Comparison of ENCODE assay signal across 8 cellular contexts in the genomic region with DNA sequence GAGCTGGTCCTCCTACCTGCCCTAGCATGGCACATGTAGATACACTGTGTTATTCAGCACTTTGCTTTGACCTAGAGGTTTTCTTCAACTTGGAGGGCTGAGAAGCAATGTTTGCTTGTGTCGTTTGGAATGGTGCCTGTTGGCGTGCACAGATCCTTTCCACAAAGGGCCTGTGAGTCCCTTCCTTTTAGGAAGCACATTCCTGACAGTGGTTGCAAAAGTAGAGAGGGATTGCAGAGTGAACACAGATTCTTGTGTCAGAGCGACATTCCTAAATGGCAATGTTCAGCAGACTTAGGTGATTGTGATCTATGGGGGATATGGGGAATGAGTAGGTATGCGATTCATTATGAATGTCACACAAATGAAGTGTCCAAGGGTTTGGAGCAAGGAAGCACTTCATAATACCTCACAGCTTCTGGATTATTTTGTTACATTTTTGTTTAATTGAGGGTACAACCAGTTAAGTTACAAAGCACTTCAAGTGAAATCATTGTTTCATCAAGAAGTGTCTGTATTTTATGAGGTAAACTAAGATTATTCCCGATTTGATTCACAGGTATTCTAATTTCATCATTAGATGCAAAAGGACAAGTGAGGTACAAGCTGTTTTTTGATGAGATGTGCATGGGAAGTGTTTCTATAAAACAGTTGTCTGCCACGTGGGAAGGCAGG. TPM values are rescaled to one million over a fixed set of nuclear protein-coding genes. Genes with fewer than 3 reads are reported as not detected.
A peak's percentile ranks its signal among the peaks of the same experiment; 100 is the strongest.
DNase-seq lines count a peak whose midpoint lies in the region; ATAC-seq and TF ChIP-seq lines count a peak whose summit lies in the region.

No MANE protein-coding gene starts in this region.

- ATAC-seq in naive B cell (ENCODE audit: low read depth in 2 of 2) (no peak), mucosa of descending colon (no peak)

- H3K4me1 Mint-ChIP-seq in naive B cell, result peaks cover 31 to 43% (median 42%) of the 10 kb centered on the region in 3 donors

- 75 to 79% methylated on average over 6 of the region's 6 CpGs for WGBS in ectodermal cell, 2 experiments
- 49 to 53% (median 52%) methylated on average over 6 of the region's 6 CpGs for WGBS in ovary, 3 donors

- H3K27ac Mint-ChIP-seq in naive B cell, result peak overlapping the region in 5 of 6 donors; percentile 28 to 96 (median 90)

- H3K36me3 Mint-ChIP-seq in naive B cell, result no peaks in the 10 kb centered on the region

- DNase-seq in AG10803 (ENCODE audit: low read depth), result peak; percentile 80
- DNase-seq in NAMALWA (ENCODE audit: low spot score), result peak; percentile 16
- no peak for DNase-seq in naive B cell
- DNase-seq in ovary, result no peak
- DNase-seq in mucosa of descending colon, result no peak
- no peak for DNase-seq in NCI-H2107 (lab: John Stamatoyannopoulos, UW)
- DNase-seq in NCI-H345 (lab: John Stamatoyannopoulos, UW), result no peak

- H3K27me3 Mint-ChIP-seq in naive B cell, result no peaks in the 10 kb centered on the region

- H3K9me3 Mint-ChIP-seq in naive B cell, result peaks cover 0 to 4% (median 0%) of the 10 kb centered on the region in 7 donors

- intact Hi-C loops in ovary (cut with DNase I), result no loop called here
- intact Hi-C loops in mucosa of descending colon (cut with DNase I, micrococcal nuclease), result no loop called here

- H3K27me3 ChIP-seq in ectodermal cell (ENCODE audit: control insufficient read depth, insufficient read depth, low read length, poor library complexity, severe bottlenecking) (peaks cover 36% of the 10 kb centered on the region), ovary (no peaks in the 10 kb centered on the region)

- H3K9me3 ChIP-seq in ectodermal cell (ENCODE audit: control insufficient read depth, low read length) (no peaks in the 10 kb centered on the region), ovary (no peaks in the 10 kb centered on the region), mucosa of descending colon (no peaks in the 10 kb centered on the region)

- H3K4me3 Mint-ChIP-seq in naive B cell, result peak overlapping the region; percentile 93 to 100 (median 98)

- no peak overlapping the region for H3K4me3 ChIP-seq in AG10803 (ENCODE audit: low read length)
- peak overlapping the region; percentile 36 for H3K4me3 ChIP-seq in ectodermal cell (ENCODE audit: insufficient read depth, low read depth, low read length)
- no peak overlapping the region for H3K4me3 ChIP-seq in ovary
- H3K4me3 ChIP-seq in mucosa of descending colon, result no peak overlapping the region

- TF ChIP-seq POLR2A in ovary (IDR thresholded peaks at IDR 0.05), result no peak

- H3K4me1 ChIP-seq in ectodermal cell (ENCODE audit: control insufficient read depth, insufficient read depth, low read length), result peaks cover 6% of the 10 kb centered on the region
- H3K4me1 ChIP-seq in ovary (ENCODE audit: insufficient read depth), result no peaks in the 10 kb centered on the region
- peaks cover 8% of the 10 kb centered on the region for H3K4me1 ChIP-seq in mucosa of descending colon (ENCODE audit: low read depth)

- no peak for TF ChIP-seq EP300 in ovary (IDR thresholded peaks at IDR 0.05)

- H3K27ac ChIP-seq in ectodermal cell (ENCODE audit: insufficient read depth, low read depth, low read length, poor library complexity, severe bottlenecking) (no peak overlapping the region), ovary (no peak overlapping the region)

- H3K36me3 ChIP-seq in ectodermal cell (ENCODE audit: control insufficient read depth, insufficient read depth, low read length), result no peaks in the 10 kb centered on the region
- no peaks in the 10 kb centered on the region for H3K36me3 ChIP-seq in ovary
- no peaks in the 10 kb centered on the region for H3K36me3 ChIP-seq in mucosa of descending colon (ENCODE audit: low read depth)

- TF ChIP-seq CTCF in AG10803 (conservative IDR thresholded peaks at IDR 0.05; ENCODE audit: low read length) (no peak), ovary (IDR thresholded peaks at IDR 0.05) (no peak), mucosa of descending colon (IDR thresholded peaks at IDR 0.05) (no peak)

RNA-seq across cellular contexts. Expression of a gene that starts 0.7 kb away (rescaled TPM):
- polyA plus RNA-seq in ectodermal cell (2013, experiment 1 of 4), result 0.22 TPM
- polyA plus RNA-seq in ectodermal cell (2013, experiment 2 of 4), result 0.25 TPM
- 0.11 TPM for polyA plus RNA-seq in ectodermal cell (2013, experiment 3 of 4)
- 0.20 TPM for polyA plus RNA-seq in ectodermal cell (2013, experiment 4 of 4)
- polyA plus RNA-seq in naive B cell (ENCODE audit: low read depth in 6 of 6) (10 to 100 TPM in 2 of 6 donors, 1 to 10 TPM in 4; 3.4 to 17.4 (median 8.9) TPM), ovary (1 to 10 TPM; 3.0 to 4.0 TPM)
- total RNA-seq in ovary (10 to 100 TPM in 2 of 7 donors, 1 to 10 TPM in 5; 2.5 to 18.7 (median 4.9) TPM), mucosa of descending colon (1 to 10 TPM; 5.9 to 8.7 (median 8.0) TPM)

Comparison
In these comparisons a context has a peak if more than half of its experiments do, and no peak if none do; other contexts are left out.
1. DNase-seq: peak in AG10803 (single experiment) and NAMALWA (single experiment); none in naive B cell (single experiment), ovary (0 of 5), mucosa of descending colon (0 of 3), NCI-H2107 (single experiment) and NCI-H345 (single experiment).